In the genomic region with DNA sequence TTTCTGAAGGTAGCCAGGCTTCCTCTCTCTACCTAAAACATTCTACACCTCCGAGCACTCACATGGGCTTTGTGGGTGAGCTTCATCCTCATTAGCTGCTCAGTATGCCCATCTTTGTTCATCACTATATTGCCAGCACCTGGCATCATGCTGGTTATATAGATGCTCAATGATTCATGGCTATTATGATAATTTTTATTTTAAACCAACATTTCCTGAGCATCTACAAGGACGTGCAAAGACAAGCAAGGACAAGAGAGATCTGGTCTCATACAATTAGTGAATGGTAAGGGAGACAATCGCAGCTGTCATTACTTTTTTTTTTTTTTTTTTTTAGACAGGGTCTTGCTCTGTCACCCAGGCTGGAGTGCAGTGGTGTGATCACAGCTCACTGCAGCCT, we compare ENCODE assay signal across 18 cellular contexts. TPM values are rescaled to one million over a fixed set of nuclear protein-coding genes. Genes with fewer than 3 reads are reported as not detected.
A peak's percentile ranks its signal among the peaks of the same experiment; 100 is the strongest.
DNase-seq lines count a peak whose midpoint lies in the region; ATAC-seq, FAIRE-seq and TF ChIP-seq lines count a peak whose summit lies in the region.
"Had no signal": no experiment of that assay in that cellular context is flagged by ENCODE, and none has a peak within 500 bp of the region (broad histone marks: within the 10 kb centered on the region; RNA-seq: fewer than 3 reads in every experiment).

No MANE protein-coding gene starts in this region.

- H3K27me3 ChIP-seq in Loucy (ENCODE audit: insufficient read depth, low read length, poor library complexity, severe bottlenecking) (no peaks in the 10 kb centered on the region), bronchial epithelial cell (ENCODE audit: control insufficient read depth, insufficient read depth, low read length) (no peaks in the 10 kb centered on the region)

- no peak for ATAC-seq in omental fat pad (ENCODE audit: low FRiP score)
- ATAC-seq in activated naive CD4-positive, alpha-beta T cell treated with anti-CD3 and anti-CD28 coated beads, Interleukin-2, amount 50 U/mL, for 72 hours: no peak
- ATAC-seq: GM23338, HCT116 had no signal

- H3K9ac ChIP-seq in Loucy (ENCODE audit: low read depth, low read length, poor library complexity, severe bottlenecking): no peak overlapping the region

- H2AFZ ChIP-seq in Loucy (ENCODE audit: low read length): peak overlapping the region; percentile 8; the same call in 1 of the 2 replicates
- H2AFZ ChIP-seq: GM23338 had no signal

- H3K36me3 Mint-ChIP-seq in activated naive CD4-positive, alpha-beta T cell treated with anti-CD3 and anti-CD28 coated beads, Interleukin-2, amount 50 U/mL, for 72 hours: no peaks in the 10 kb centered on the region
- H3K36me3 Mint-ChIP-seq: CD4-positive, alpha-beta memory T cell had no signal

- no peaks in the 10 kb centered on the region for H3K9me3 Mint-ChIP-seq in activated naive CD4-positive, alpha-beta T cell treated with anti-CD3 and anti-CD28 coated beads, Interleukin-2, amount 50 U/mL, for 72 hours
- H3K9me3 Mint-ChIP-seq: CD4-positive, alpha-beta memory T cell; GM23338; H9 had no signal

- H3K9me2 ChIP-seq in Loucy (replicated peaks; ENCODE audit: low read depth, low read length): no peaks in the 10 kb centered on the region

- H3K79me2 ChIP-seq in Loucy (ENCODE audit: insufficient read depth, low read length): no peaks in the 10 kb centered on the region

- peaks cover 10% of the 10 kb centered on the region for H3K4me1 ChIP-seq in Loucy (ENCODE audit: insufficient read depth, low read length, poor library complexity, severe bottlenecking)

- H3K36me3 ChIP-seq in Loucy (ENCODE audit: insufficient read depth, low read length): no peaks in the 10 kb centered on the region
- H3K36me3 ChIP-seq in bronchial epithelial cell (ENCODE audit: control insufficient read depth, insufficient read depth, low read length): no peaks in the 10 kb centered on the region

- H3K27ac Mint-ChIP-seq in activated naive CD4-positive, alpha-beta T cell treated with anti-CD3 and anti-CD28 coated beads, Interleukin-2, amount 50 U/mL, for 72 hours: no peak overlapping the region
- H3K27ac Mint-ChIP-seq: CD4-positive, alpha-beta memory T cell; GM23338; H9 had no signal

- no peak overlapping the region for H3K4me2 ChIP-seq in Loucy (ENCODE audit: low read depth, low read length, poor library complexity, severe bottlenecking)
- H3K4me2 ChIP-seq: GM23338 had no signal

- FAIRE-seq in bronchial epithelial cell (lab: Jason Lieb, UNC): no peak
- FAIRE-seq: GM12892 had no signal

- H4K20me1 ChIP-seq in Loucy (ENCODE audit: insufficient read depth, low read length, poor library complexity, severe bottlenecking): no peaks in the 10 kb centered on the region

- H3K4me3 ChIP-seq in Loucy (ENCODE audit: low read length, poor library complexity, severe bottlenecking) (no peak overlapping the region), bronchial epithelial cell (ENCODE audit: low read depth, low read length) (no peak overlapping the region)
- H3K4me3 ChIP-seq: GM23338 had no signal

- H3F3A ChIP-seq in Loucy (ENCODE audit: low read depth): no peaks in the 10 kb centered on the region; the same call in 1 of the 2 replicates

- peak; percentile 26 for DNase-seq in NCI-H1694 (lab: John Stamatoyannopoulos, UW)
- peak; percentile 51 for DNase-seq in bronchial epithelial cell (ENCODE audit: low read depth)
- peak; percentile 11 for DNase-seq in islet precursor cell
- no peak for DNase-seq in omental fat pad (ENCODE audit: low spot score)
- no peak for DNase-seq in GM10266 (ENCODE audit: extremely low spot score)
- no peak for DNase-seq in activated naive CD4-positive, alpha-beta T cell treated with anti-CD3 and anti-CD28 coated beads, Interleukin-2, amount 50 U/mL, for 72 hours (ENCODE audit: low spot score in 2 of 2)
- DNase-seq: C1 segment of cervical spinal cord; Calu3; CD4-positive, alpha-beta memory T cell; COR-L47; DMS53; DMS79 treated with DMSO at 0.1 percent for 48 hours; GF-D8; H9 had no signal

- H3K9me3 ChIP-seq in Loucy (ENCODE audit: insufficient read depth, low read depth, low read length): no peaks in the 10 kb centered on the region

- TF ChIP-seq CTCF in Loucy (conservative IDR thresholded peaks at IDR 0.05; ENCODE audit: low read length): no peak
- TF ChIP-seq CTCF in bronchial epithelial cell (IDR thresholded peaks at IDR 0.05; ENCODE audit: insufficient read depth, low read length, severe bottlenecking): no peak
- TF ChIP-seq CTCF in omental fat pad (IDR thresholded peaks at IDR 0.05): no peak
- no peak for TF ChIP-seq CTCF in GM10266 (IDR thresholded peaks at IDR 0.05; ENCODE audit: control insufficient read depth, insufficient read depth, low read depth, missing control alignments)

RNA-seq across cellular contexts. Expression of a gene that starts 11.3 kb away (rescaled TPM):
- 134 and 196 TPM in 2 replicates for total RNA-seq in bronchial epithelial cell
- 100 to 1,000 TPM in 1 of 4 donors, 10 to 100 TPM in 3; 90.1 to 130 (median 98.4) TPM for total RNA-seq in omental fat pad
- 10 to 100 TPM; 42.1 to 42.3 TPM for total RNA-seq in activated naive CD4-positive, alpha-beta T cell treated with anti-CD3 and anti-CD28 coated beads, Interleukin-2, amount 50 U/mL, for 72 hours

Comparison
In these comparisons a context has a peak if more than half of its experiments do, and no peak if none do; other contexts are left out.
1. DNase-seq: peak in NCI-H1694 (single experiment), bronchial epithelial cell (single experiment) and islet precursor cell (single experiment); none in omental fat pad (single experiment), GM10266 (single experiment) and activated naive CD4-positive, alpha-beta T cell treated with anti-CD3 and anti-CD28 coated beads, Interleukin-2, amount 50 U/mL, for 72 hours (0 of 2).